In the genomic region with DNA sequence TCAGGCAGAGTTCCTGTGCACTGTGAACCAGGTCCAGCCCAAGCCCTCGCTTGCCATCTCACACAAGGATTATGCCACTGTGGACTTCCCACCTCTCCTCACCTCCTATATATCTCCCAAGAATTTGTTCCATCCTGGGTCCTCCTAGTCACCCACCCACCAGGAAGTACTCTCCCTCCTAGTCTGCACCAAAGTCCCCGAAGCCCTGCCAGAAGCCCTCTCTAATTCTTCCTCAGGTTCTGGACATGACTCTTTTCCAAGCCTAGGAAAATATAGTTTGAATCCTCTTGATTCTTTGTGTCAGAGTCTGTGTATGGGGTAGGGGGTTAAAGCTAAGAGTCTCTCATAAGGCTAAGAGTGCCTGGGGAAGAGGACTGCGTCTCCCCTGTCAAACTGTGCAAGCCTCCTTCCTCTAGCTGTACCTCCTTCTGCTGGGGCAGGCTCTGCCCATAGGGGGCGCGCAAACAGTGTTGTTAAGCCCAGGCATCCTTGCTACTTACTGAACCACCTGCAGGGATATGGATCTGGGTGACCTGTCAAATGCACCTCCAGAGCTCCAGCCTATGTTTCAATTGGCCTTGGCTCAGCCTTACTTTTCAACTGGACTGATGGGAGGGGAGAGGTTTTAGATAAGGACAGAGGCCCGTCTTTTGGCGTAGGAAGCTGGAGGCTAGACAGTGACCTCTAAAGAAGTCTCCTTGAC, we compare ENCODE assay signal across 8 cellular contexts. TPM values are rescaled to one million over a fixed set of nuclear protein-coding genes. Genes with fewer than 3 reads are reported as not detected.
A peak's percentile ranks its signal among the peaks of the same experiment; 100 is the strongest.
DNase-seq lines count a peak whose midpoint lies in the region; ATAC-seq, FAIRE-seq and TF ChIP-seq lines count a peak whose summit lies in the region.

No MANE protein-coding gene starts in this region.

- no peaks in the 10 kb centered on the region for H3K4me1 ChIP-seq in CD4-positive, alpha-beta memory T cell (ENCODE audit: insufficient read depth, low read length)
- no peaks in the 10 kb centered on the region for H3K4me1 ChIP-seq in H1 (replicated peaks in 1 of 4; ENCODE audit: control insufficient read depth in 3 of 4, insufficient read depth in 4 of 4, low read length in 3 of 4)

- 0 out of 2 replicates have a peak, but pooled peaks cover 3% of the 10 kb centered on the region for H3K23me2 ChIP-seq in H1 (ENCODE audit: low read depth, low read length)

- no peak overlapping the region for H2BK120ac ChIP-seq in H1 (replicated peaks; ENCODE audit: low read depth, low read length)

- H2BK12ac ChIP-seq in H1 (ENCODE audit: low read depth, low read length) = no peak overlapping the region

- no peak overlapping the region; the same call in 1 of the 2 replicates for H3K18ac ChIP-seq in H1 (ENCODE audit: extremely low read depth, low read length)

- H3K27ac Mint-ChIP-seq in CD4-positive, alpha-beta memory T cell = no peak overlapping the region
- H3K27ac Mint-ChIP-seq in activated CD8-positive, alpha-beta T cell treated with anti-CD3 and anti-CD28 coated beads for 36 hours = no peak overlapping the region
- peak overlapping the region in 1 of 6 donors; percentile 65 for H3K27ac Mint-ChIP-seq in naive B cell
- no peak overlapping the region for H3K27ac Mint-ChIP-seq in stimulated activated effector memory CD8-positive, alpha-beta T cell treated with anti-CD3 and anti-CD28 coated beads, Interleukin-12 subunit alpha, Interleukin-12 subunit beta, amount 100 ng/mL, for 72 hours

- no peak for TF ChIP-seq POLR2A in H1 (IDR thresholded peaks at IDR 0.05; ENCODE audit: control extremely low read depth in 1 of 2, low read depth in 2 of 2, low read length in 2 of 2)

- H3K79me1 ChIP-seq in H1 (ENCODE audit: low read depth, low read length) = no peaks in the 10 kb centered on the region

- ATAC-seq in HG02759 (IDR thresholded peaks at IDR 0.05; ENCODE audit: unreplicated experiment) (peak; percentile 49), naive B cell (ENCODE audit: low read depth in 2 of 2) (peak; percentile 67 to 76), HG03457 (IDR thresholded peaks at IDR 0.05; ENCODE audit: unreplicated experiment) (no peak)
- ATAC-seq in activated CD8-positive, alpha-beta T cell treated with anti-CD3 and anti-CD28 coated beads for 36 hours = peak; percentile 98
- peak; percentile 87 for ATAC-seq in stimulated activated effector memory CD8-positive, alpha-beta T cell treated with anti-CD3 and anti-CD28 coated beads, Interleukin-12 subunit alpha, Interleukin-12 subunit beta, amount 100 ng/mL, for 72 hours

- peak; percentile 87 for TF ChIP-seq CTCF in activated CD8-positive, alpha-beta T cell treated with anti-CD3 and anti-CD28 coated beads for 36 hours (IDR thresholded peaks at IDR 0.05)
- peak; percentile 94 to 99 (median 97) for TF ChIP-seq CTCF in H1 (IDR thresholded peaks at IDR 0.05; ENCODE audit: control extremely low read depth in 1 of 3, insufficient read depth in 1 of 3, low read depth in 1 of 3, low read length in 3 of 3)

- TF ChIP-seq EP300 in H1 (IDR thresholded peaks at IDR 0.05; ENCODE audit: borderline replicate concordance in 1 of 2, low read depth in 2 of 2, low read length in 2 of 2) = no peak

- H3K4me3 ChIP-seq in CD4-positive, alpha-beta memory T cell (ENCODE audit: low read length in 2 of 2) = no peak overlapping the region
- no peak overlapping the region for H3K4me3 ChIP-seq in H1 (ENCODE audit: extremely low read depth in 1 of 4, insufficient read depth in 2 of 4, low read depth in 3 of 4, low read length in 4 of 4)

- H3K9me3 Mint-ChIP-seq in CD4-positive, alpha-beta memory T cell = peaks cover 0 to 1% (median 0%) of the 10 kb centered on the region in 8 donors
- H3K9me3 Mint-ChIP-seq in activated CD8-positive, alpha-beta T cell treated with anti-CD3 and anti-CD28 coated beads for 36 hours = no peaks in the 10 kb centered on the region
- H3K9me3 Mint-ChIP-seq in naive B cell = peaks cover 0 to 2% (median 0%) of the 10 kb centered on the region in 7 donors
- no peaks in the 10 kb centered on the region for H3K9me3 Mint-ChIP-seq in stimulated activated effector memory CD8-positive, alpha-beta T cell treated with anti-CD3 and anti-CD28 coated beads, Interleukin-12 subunit alpha, Interleukin-12 subunit beta, amount 100 ng/mL, for 72 hours

- H3K4me3 Mint-ChIP-seq in CD4-positive, alpha-beta memory T cell = no peak overlapping the region
- no peak overlapping the region for H3K4me3 Mint-ChIP-seq in activated CD8-positive, alpha-beta T cell treated with anti-CD3 and anti-CD28 coated beads for 36 hours
- H3K4me3 Mint-ChIP-seq in naive B cell = peak overlapping the region in 1 of 8 donors; percentile 47
- no peak overlapping the region for H3K4me3 Mint-ChIP-seq in stimulated activated effector memory CD8-positive, alpha-beta T cell treated with anti-CD3 and anti-CD28 coated beads, Interleukin-12 subunit alpha, Interleukin-12 subunit beta, amount 100 ng/mL, for 72 hours

- H4K20me1 ChIP-seq in H1 (replicated peaks in 1 of 2; ENCODE audit: control insufficient read depth in 1 of 2, insufficient read depth in 2 of 2, low read length in 2 of 2) = peaks cover 0 to 2% of the 10 kb centered on the region in 2 experiments

- no peak overlapping the region for H2BK5ac ChIP-seq in H1 (ENCODE audit: low read depth, low read length)

- no peak overlapping the region for H3K9ac ChIP-seq in H1 (replicated peaks in 1 of 4; ENCODE audit: extremely low read depth in 1 of 4, low read depth in 3 of 4, low read length in 3 of 4)

- peaks cover 0 to 3% (median 0%) of the 10 kb centered on the region in 4 donors for H3K4me1 Mint-ChIP-seq in CD4-positive, alpha-beta memory T cell
- no peaks in the 10 kb centered on the region for H3K4me1 Mint-ChIP-seq in activated CD8-positive, alpha-beta T cell treated with anti-CD3 and anti-CD28 coated beads for 36 hours (ENCODE audit: low read depth)
- no peaks in the 10 kb centered on the region for H3K4me1 Mint-ChIP-seq in naive B cell
- H3K4me1 Mint-ChIP-seq in stimulated activated effector memory CD8-positive, alpha-beta T cell treated with anti-CD3 and anti-CD28 coated beads, Interleukin-12 subunit alpha, Interleukin-12 subunit beta, amount 100 ng/mL, for 72 hours = no peaks in the 10 kb centered on the region

- no peak overlapping the region for H2AK5ac ChIP-seq in H1 (ENCODE audit: low read depth, low read length)

- no peak overlapping the region for H2BK20ac ChIP-seq in H1 (ENCODE audit: low read length)

- CTCF ChIA-PET in CD4-positive, alpha-beta memory T cell (lab: Charles Lee; ENCODE audit: partially characterized antibody) = interaction anchor here (0.6 to 5.0 kb wide), 25 partner anchors 10 to 437 kb away, joined by 3 to 212 read pairs (median 3); a partner anchor contains a TSS
- CTCF ChIA-PET in activated CD8-positive, alpha-beta T cell treated with anti-CD3 and anti-CD28 coated beads for 36 hours (lab: Charles Lee) = interaction anchor here (0.7 to 5.2 kb wide), 47 partner anchors 8 to 230 kb away, joined by 3 to 169 read pairs (median 4); a partner anchor contains a TSS
- CTCF ChIA-PET in H1 (lab: Charles Lee; ENCODE audit: partially characterized antibody) = interaction anchor here (0.6 to 16.9 kb wide), 42 partner anchors 8 to 385 kb away, joined by 3 to 275 read pairs (median 11); a partner anchor contains a TSS

- no peak overlapping the region for H2BK15ac ChIP-seq in H1 (ENCODE audit: low read length)

- 53% methylated on average over 7 of the region's 7 CpGs; no CpG with 5 or more reads in 1 of the 2 experiments for WGBS in H1 (ENCODE audit: extremely low coverage in 1 of 2, insufficient coverage in 1 of 2, insufficient read length in 1 of 2, insufficient replicate concordance in 2 of 2, low coverage in 1 of 2, low lambda C conversion rate in 2 of 2, missing lambda C conversion rate in 1 of 2), 2 experiments

- H3K4ac ChIP-seq in H1 (replicated peaks; ENCODE audit: insufficient read length, low read depth, low read length) = no peak overlapping the region

- H3K4me2 ChIP-seq in H1 (ENCODE audit: insufficient read depth in 1 of 2, low read depth in 2 of 2, low read length in 2 of 2) = no peak overlapping the region

- no peak overlapping the region for H3K14ac ChIP-seq in H1 (ENCODE audit: insufficient read length)

- TF ChIP-seq RAD21 in H1 (IDR thresholded peaks at IDR 0.05 in 1 of 2, conservative IDR thresholded peaks at IDR 0.05 in 1 of 2; ENCODE audit: low read depth in 2 of 2, low read length in 2 of 2) = peak; percentile 81 to 88

- no peak overlapping the region for H3K23ac ChIP-seq in H1 (ENCODE audit: insufficient read length)

- FAIRE-seq in H1 (lab: Jason Lieb, UNC) = peak; percentile 98

- no peak overlapping the region for H3K56ac ChIP-seq in H1 (replicated peaks; ENCODE audit: insufficient read length, low read depth, low read length)

- H2AFZ ChIP-seq in H1 (ENCODE audit: low read length) = no peak overlapping the region

- intact Hi-C loops in CD4-positive, alpha-beta memory T cell (cut with micrococcal nuclease) = loop anchor here (1.0 to 5.0 kb wide), 3 partner anchors 46 to 92 kb away; no protein-coding TSS in a partner anchor
- intact Hi-C loops in activated CD8-positive, alpha-beta T cell treated with anti-CD3 and anti-CD28 coated beads for 36 hours (cut with micrococcal nuclease) = loop anchor here (2.0 kb wide), 1 partner anchor 44 kb away; no protein-coding TSS in a partner anchor

- no peak overlapping the region for H3K27ac ChIP-seq in CD4-positive, alpha-beta memory T cell (ENCODE audit: low read depth, low read length)
- H3K27ac ChIP-seq in H1 (ENCODE audit: low read depth, low read length) = no peak overlapping the region

- H4K8ac ChIP-seq in H1 (ENCODE audit: extremely low read depth, insufficient read depth, low read length) = no peak overlapping the region

- H3K27me3 ChIP-seq in CD4-positive, alpha-beta memory T cell (ENCODE audit: insufficient read depth, low read length) = peaks cover 9% of the 10 kb centered on the region
- peaks cover 0 to 6% (median 2%) of the 10 kb centered on the region in 4 experiments; a peak in 2 of 7 replicates for H3K27me3 ChIP-seq in H1 (replicated peaks in 1 of 4; ENCODE audit: control insufficient read depth in 3 of 4, extremely low read depth in 1 of 4, insufficient read depth in 3 of 4, low read length in 3 of 4)

- no peaks in the 10 kb centered on the region for H3K36me3 Mint-ChIP-seq in CD4-positive, alpha-beta memory T cell
- no peaks in the 10 kb centered on the region for H3K36me3 Mint-ChIP-seq in activated CD8-positive, alpha-beta T cell treated with anti-CD3 and anti-CD28 coated beads for 36 hours (ENCODE audit: low read depth)
- H3K36me3 Mint-ChIP-seq in naive B cell = no peaks in the 10 kb centered on the region
- H3K36me3 Mint-ChIP-seq in stimulated activated effector memory CD8-positive, alpha-beta T cell treated with anti-CD3 and anti-CD28 coated beads, Interleukin-12 subunit alpha, Interleukin-12 subunit beta, amount 100 ng/mL, for 72 hours = no peaks in the 10 kb centered on the region

- H3K27me3 Mint-ChIP-seq in CD4-positive, alpha-beta memory T cell = peaks cover 21 to 52% of the 10 kb centered on the region in 2 donors
- peaks cover 36% of the 10 kb centered on the region for H3K27me3 Mint-ChIP-seq in activated CD8-positive, alpha-beta T cell treated with anti-CD3 and anti-CD28 coated beads for 36 hours
- peaks cover 54 to 77% (median 69%) of the 10 kb centered on the region in 3 donors for H3K27me3 Mint-ChIP-seq in naive B cell

- H3K79me2 ChIP-seq in H1 (ENCODE audit: control insufficient read depth in 1 of 2, insufficient read depth in 2 of 2, low read length in 2 of 2) = no peaks in the 10 kb centered on the region

- POLR2A ChIA-PET in CD4-positive, alpha-beta memory T cell (lab: Charles Lee; ENCODE audit: partially characterized antibody) = interaction anchor here (0.7 to 1.5 kb wide), 3 partner anchors 12 to 46 kb away, joined by 3 to 8 read pairs (median 7); no protein-coding TSS in a partner anchor
- POLR2A ChIA-PET in activated CD8-positive, alpha-beta T cell treated with anti-CD3 and anti-CD28 coated beads for 36 hours (lab: Charles Lee) = interaction anchor here (1.1 to 1.8 kb wide), 4 partner anchors 41 to 86 kb away, joined by 3 to 6 read pairs (median 4); no protein-coding TSS in a partner anchor
- POLR2A ChIA-PET in H1 (lab: Charles Lee; ENCODE audit: partially characterized antibody) = interaction anchor here (0.6 to 1.8 kb wide), 5 partner anchors 11 to 48 kb away, joined by 3 to 8 read pairs (median 4); a partner anchor contains a TSS

- peak; percentile 69 to 78 (median 75) for DNase-seq in CD4-positive, alpha-beta memory T cell
- DNase-seq in NCI-H774 (lab: John Stamatoyannopoulos, UW) (peak; percentile 51), H1 (ENCODE audit: low read depth in 1 of 2, low spot score in 2 of 2) (peak; percentile 50 to 97), naive B cell (peak; percentile 38)
- DNase-seq in activated CD8-positive, alpha-beta T cell treated with anti-CD3 and anti-CD28 coated beads for 36 hours = peak; percentile 95
- peak; percentile 74 to 89 for DNase-seq in stimulated activated effector memory CD8-positive, alpha-beta T cell treated with anti-CD3 and anti-CD28 coated beads, Interleukin-12 subunit alpha, Interleukin-12 subunit beta, amount 100 ng/mL, for 72 hours (ENCODE audit: low spot score in 2 of 2)

- H3K36me3 ChIP-seq in CD4-positive, alpha-beta memory T cell (ENCODE audit: insufficient read depth, low read length) = no peaks in the 10 kb centered on the region
- H3K36me3 ChIP-seq in H1 (ENCODE audit: control insufficient read depth in 2 of 4, insufficient read depth in 4 of 4, low read length in 3 of 4) = no peaks in the 10 kb centered on the region

- no peak overlapping the region for H4K5ac ChIP-seq in H1 (ENCODE audit: insufficient read length, low read depth, low read length)

- no peaks in the 10 kb centered on the region for H3K9me3 ChIP-seq in CD4-positive, alpha-beta memory T cell (ENCODE audit: control insufficient read depth in 1 of 2, low read length in 2 of 2)
- H3K9me3 ChIP-seq in H1 (ENCODE audit: insufficient read depth in 2 of 2, low read depth in 1 of 2, low read length in 1 of 2) = no peaks in the 10 kb centered on the region

- no peak overlapping the region for H4K91ac ChIP-seq in H1 (replicated peaks; ENCODE audit: insufficient read length, low read length)

RNA-seq across cellular contexts. Expression of a gene that starts 16.6 kb away (rescaled TPM):
- total RNA-seq in CD4-positive, alpha-beta memory T cell = 1 to 10 TPM in 1 of 2 experiments, under 1 TPM in 1; 0.70 to 1.2 TPM
- under 1 TPM; 0.22 to 0.33 TPM for polyA plus RNA-seq in CD4-positive, alpha-beta memory T cell
- total RNA-seq in activated CD8-positive, alpha-beta T cell treated with anti-CD3 and anti-CD28 coated beads for 36 hours = under 1 TPM; 0.43 to 0.81 TPM
- 0.80 and 0.88 TPM in 2 replicates for total RNA-seq in H1 (2021; fragmentation: NEBNext Ultra II Directional; extraction: Animal tissue kit (Norgen Biotek cat#: 25700))
- polyA plus RNA-seq in H1 (2011; rRNA removed) (0.67 and 1.5 TPM in 2 replicates), naive B cell (ENCODE audit: low read depth in 6 of 6) (under 1 TPM in 3 of 6 donors, not detected in 3; 0.18 to 0.22 (median 0.21) TPM)
- 0.94 TPM for polyA plus RNA-seq in H1 (2011; cell fraction: cytosol; rRNA removed)
- 5.0 TPM for polyA plus RNA-seq in H1 (2011; cell fraction: nucleus; rRNA removed)
- polyA plus RNA-seq in H1 (2012, experiment 1 of 2) = 0.64 to 1.2 TPM (median 0.93 TPM) in 4 replicates
- 0.84 TPM for polyA plus RNA-seq in H1 (2012, experiment 2 of 2)
- polyA plus RNA-seq in H1 (2013, experiment 1 of 2) = 0.97 TPM
- polyA plus RNA-seq in H1 (2013, experiment 2 of 2) = 0.87 TPM
- polyA minus RNA-seq in H1 (2011; rRNA and poly(A)+ RNA removed) = 0.39 and 0.73 TPM in 2 replicates
- 0.88 TPM for polyA minus RNA-seq in H1 (2011; cell fraction: cytosol; rRNA and poly(A)+ RNA removed)
- polyA minus RNA-seq in H1 (2011; cell fraction: nucleus; rRNA and poly(A)+ RNA removed) = 2.2 TPM

RNA-seq across cellular contexts. Expression of a gene that starts 42.7 kb away (rescaled TPM):
- not detected for total RNA-seq in CD4-positive, alpha-beta memory T cell
- not detected for polyA plus RNA-seq in CD4-positive, alpha-beta memory T cell
- total RNA-seq in activated CD8-positive, alpha-beta T cell treated with anti-CD3 and anti-CD28 coated beads for 36 hours = not detected
- 0.15 TPM in 1 of 2 replicates, not detected in the other for total RNA-seq in H1 (2021; fragmentation: NEBNext Ultra II Directional; extraction: Animal tissue kit (Norgen Biotek cat#: 25700))
- polyA plus RNA-seq in H1 (2011; rRNA removed) (0.06 and 0.20 TPM in 2 replicates), naive B cell (ENCODE audit: low read depth in 6 of 6) (not detected)
- 0.12 TPM for polyA plus RNA-seq in H1 (2011; cell fraction: cytosol; rRNA removed)
- polyA plus RNA-seq in H1 (2011; cell fraction: nucleus; rRNA removed) = 0.29 TPM
- 0.15 to 0.25 TPM (median 0.25 TPM) in 3 of 4 replicates, not detected in the other for polyA plus RNA-seq in H1 (2012, experiment 1 of 2)
- 0.35 TPM for polyA plus RNA-seq in H1 (2012, experiment 2 of 2)
- polyA plus RNA-seq in H1 (2013, experiment 1 of 2) = 0.12 TPM
- polyA plus RNA-seq in H1 (2013, experiment 2 of 2) = 0.17 TPM
- polyA minus RNA-seq in H1 (2011; rRNA and poly(A)+ RNA removed) = 0.09 and 0.10 TPM in 2 replicates
- not detected for polyA minus RNA-seq in H1 (2011; cell fraction: cytosol; rRNA and poly(A)+ RNA removed)
- polyA minus RNA-seq in H1 (2011; cell fraction: nucleus; rRNA and poly(A)+ RNA removed) = 1.3 TPM

Comparison
In these comparisons a context has a peak if more than half of its experiments do, and no peak if none do; other contexts are left out.
1. DNase-seq: peak in every context shown above with its lines; median percentile 95 in activated CD8-positive, alpha-beta T cell treated with anti-CD3 and anti-CD28 coated beads for 36 hours; 82 in stimulated activated effector memory CD8-positive, alpha-beta T cell treated with anti-CD3 and anti-CD28 coated beads, Interleukin-12 subunit alpha, Interleukin-12 subunit beta, amount 100 ng/mL, for 72 hours; 75 in CD4-positive, alpha-beta memory T cell; 74 in H1; 51 in NCI-H774; 38 in naive B cell.